In genomic region chr4:129550281-129550785, GRCh38 we compare ENCODE assay signal across 18 cellular contexts.
DNase-seq lines count a peak whose midpoint lies in the region; ATAC-seq, FAIRE-seq and TF ChIP-seq lines count a peak whose summit lies in the region.
"Had no signal": no experiment of that assay in that cellular context is flagged by ENCODE, and none has a peak within 500 bp of the region (broad histone marks: within the 10 kb centered on the region; RNA-seq: fewer than 3 reads in every experiment).

No MANE protein-coding gene starts in this region.

- TF ChIP-seq EP300 in HepG2 (IDR thresholded peaks at IDR 0.05; ENCODE audit: low read depth in 2 of 2, low read length in 2 of 2) (no peak), HepG2 (CRISPR knock-in tag; IDR thresholded peaks at IDR 0.05; ENCODE audit: borderline replicate concordance) (no peak)

- no peaks in the 10 kb centered on the region for H3K9me3 Mint-ChIP-seq in neural progenitor cell
- H3K9me3 Mint-ChIP-seq in activated T-cell treated with anti-CD3 and anti-CD28 coated beads, Interleukin-2, amount 50 U/mL, for 24 hours = no peaks in the 10 kb centered on the region

- H3F3A ChIP-seq in neural progenitor cell (ENCODE audit: low read depth) = no peaks in the 10 kb centered on the region

- H3K4me3 ChIP-seq in HepG2 (replicated peaks in 1 of 3; ENCODE audit: insufficient read depth in 1 of 3, low read depth in 2 of 3, low read length in 3 of 3) = no peak overlapping the region
- H3K4me3 ChIP-seq in right lobe of liver = no peak overlapping the region
- H3K4me3 ChIP-seq in neural progenitor cell = no peak overlapping the region
- H3K4me3 ChIP-seq: SJCRH30 had no signal

- CTCF ChIA-PET in HepG2 (lab: Yijun Ruan, JAX; ENCODE audit: low intra/inter-chr PET ratio, low total read pairs) = no interaction called here

- H3K79me2 ChIP-seq in HepG2 (ENCODE audit: insufficient read depth, low read length) (no peaks in the 10 kb centered on the region), neural progenitor cell (ENCODE audit: low read depth) (no peaks in the 10 kb centered on the region)

- no peak for TF ChIP-seq POLR2A in HepG2 (IDR thresholded peaks at IDR 0.05; ENCODE audit: insufficient read depth in 1 of 2, low read depth in 2 of 2, low read length in 2 of 2)
- no peak for TF ChIP-seq POLR2A in right lobe of liver (IDR thresholded peaks at IDR 0.05)

- H4K20me1 ChIP-seq in HepG2 (ENCODE audit: insufficient read depth, low read length) = no peaks in the 10 kb centered on the region
- H4K20me1 ChIP-seq in neural progenitor cell (ENCODE audit: low read depth) = no peaks in the 10 kb centered on the region

- H3K9ac ChIP-seq in HepG2 (ENCODE audit: insufficient read depth, low read depth, low read length) = no peak overlapping the region
- H3K9ac ChIP-seq in neural progenitor cell = no peak overlapping the region

- peak; percentile 75 for ATAC-seq in HepG2
- ATAC-seq in right lobe of liver = no peak
- ATAC-seq in omental fat pad (ENCODE audit: low FRiP score) = no peak

- DNase-seq in HepG2 (ENCODE audit: low spot score) (peak; percentile 47), right lobe of liver (no peak), glomerular endothelial cell (ENCODE audit: extremely low read depth, low read depth, low spot score) (peak; percentile 44), neural progenitor cell (ENCODE audit: low spot score) (no peak), omental fat pad (ENCODE audit: low spot score) (no peak), middle frontal gyrus (ENCODE audit: extremely low spot score, low spot score) (no peak), NCI-H1092 treated with DMSO at 0.1 percent for 48 hours (lab: John Stamatoyannopoulos, UW) (no peak)
- DNase-seq in activated T-cell treated with anti-CD3 and anti-CD28 coated beads, Interleukin-2, amount 50 U/mL, for 24 hours = no peak
- DNase-seq: AML-193, NCI-H1417 treated with DMSO at 0.1 percent for 48 hours, NCI-H187 treated with DMSO at 0.1 percent for 48 hours, NCI-H345, NCI-H524 treated with DMSO at 0.1 percent for 48 hours, SJCRH30 had no signal

- H3K4me3 Mint-ChIP-seq in neural progenitor cell = no peak overlapping the region
- H3K4me3 Mint-ChIP-seq in activated T-cell treated with anti-CD3 and anti-CD28 coated beads, Interleukin-2, amount 50 U/mL, for 24 hours = no peak overlapping the region

- H3K4me1 ChIP-seq in HepG2 (ENCODE audit: insufficient read depth, low read length) (peaks cover 9% of the 10 kb centered on the region), right lobe of liver (no peaks in the 10 kb centered on the region), neural progenitor cell (no peaks in the 10 kb centered on the region)
- H3K4me1 ChIP-seq: SJCRH30 had no signal

- WGBS in HepG2 (ENCODE audit: low lambda C conversion rate) = 0% methylated on average over 1 of the region's 1 CpG
- 18% methylated on average over 1 of the region's 1 CpG for WGBS in right lobe of liver (ENCODE audit: insufficient coverage, low coverage, low lambda C conversion rate, missing lambda C conversion rate)

- H3K27ac ChIP-seq in HepG2 (ENCODE audit: extremely low read length, insufficient read depth, low read length) (no peak overlapping the region), right lobe of liver (no peak overlapping the region), neural progenitor cell (no peak overlapping the region)
- H3K27ac ChIP-seq: 22Rv1, C4-2B, SJCRH30 had no signal

- H3K27me3 ChIP-seq in HepG2 (ENCODE audit: control insufficient read depth in 1 of 2, insufficient read depth in 2 of 2, low read length in 2 of 2) (no peaks in the 10 kb centered on the region), right lobe of liver (no peaks in the 10 kb centered on the region), neural progenitor cell (no peaks in the 10 kb centered on the region)
- H3K27me3 ChIP-seq: SJCRH30 had no signal

- no peaks in the 10 kb centered on the region for H3K4me1 Mint-ChIP-seq in neural progenitor cell
- no peaks in the 10 kb centered on the region for H3K4me1 Mint-ChIP-seq in activated T-cell treated with anti-CD3 and anti-CD28 coated beads, Interleukin-2, amount 50 U/mL, for 24 hours (ENCODE audit: low read depth)

- no peak overlapping the region for H3K27ac Mint-ChIP-seq in neural progenitor cell
- H3K27ac Mint-ChIP-seq in activated T-cell treated with anti-CD3 and anti-CD28 coated beads, Interleukin-2, amount 50 U/mL, for 24 hours = no peak overlapping the region

- TF ChIP-seq CTCF in HepG2 (CRISPR knock-in tag; IDR thresholded peaks at IDR 0.05) (no peak), right lobe of liver (IDR thresholded peaks at IDR 0.05) (no peak), neural progenitor cell (IDR thresholded peaks at IDR 0.05) (no peak), omental fat pad (IDR thresholded peaks at IDR 0.05) (no peak)

- in situ Hi-C loops in HepG2 (cut with HindIII; ENCODE audit: extremely low pct_ligation_motif_present, low pct_unique_long_range_greater_than_20kb) = no loop called here

- no peak overlapping the region for H3K4me2 ChIP-seq in HepG2 (ENCODE audit: low read depth, low read length)
- H3K4me2 ChIP-seq in neural progenitor cell = no peak overlapping the region

- no peak overlapping the region for H2AFZ ChIP-seq in HepG2 (ENCODE audit: low read length)
- peak overlapping the region; percentile 14 for H2AFZ ChIP-seq in neural progenitor cell (replicated peaks)

- H3K36me3 ChIP-seq in HepG2 (replicated peaks in 1 of 2; ENCODE audit: control insufficient read depth in 1 of 2, insufficient read depth in 2 of 2, low read length in 2 of 2) (no peaks in the 10 kb centered on the region), right lobe of liver (no peaks in the 10 kb centered on the region), neural progenitor cell (no peaks in the 10 kb centered on the region)
- H3K36me3 ChIP-seq: SJCRH30 had no signal

- TF ChIP-seq RAD21 in HepG2 (CRISPR knock-in tag; IDR thresholded peaks at IDR 0.05) = no peak

- no peak for FAIRE-seq in HepG2 (lab: Jason Lieb, UNC)
- FAIRE-seq: G401.6, H54 had no signal

- H3K9me3 ChIP-seq in HepG2 (ENCODE audit: low read length) (no peaks in the 10 kb centered on the region), right lobe of liver (no peaks in the 10 kb centered on the region), neural progenitor cell (ENCODE audit: low read depth) (no peaks in the 10 kb centered on the region)
- H3K9me3 ChIP-seq: SJCRH30 had no signal

- intact Hi-C loops in HepG2 (cut with micrococcal nuclease; ENCODE audit: unreplicated experiment) (loop anchor here (5.0 kb wide), 1 partner anchor 1163 kb away; no protein-coding TSS in a partner anchor), right lobe of liver (cut with DNase I) (no loop called here)

- no peaks in the 10 kb centered on the region for H3K27me3 Mint-ChIP-seq in neural progenitor cell (ENCODE audit: insufficient read depth, low read depth)
- no peaks in the 10 kb centered on the region for H3K27me3 Mint-ChIP-seq in activated T-cell treated with anti-CD3 and anti-CD28 coated beads, Interleukin-2, amount 50 U/mL, for 24 hours

- no peaks in the 10 kb centered on the region for H3K36me3 Mint-ChIP-seq in neural progenitor cell
- H3K36me3 Mint-ChIP-seq in activated T-cell treated with anti-CD3 and anti-CD28 coated beads, Interleukin-2, amount 50 U/mL, for 24 hours (ENCODE audit: low read depth) = no peaks in the 10 kb centered on the region

- no TSS peak for BruUV-seq in HepG2 (replicated peaks; lab: Mats Ljungman, UMichigan)

- POLR2A ChIA-PET in HepG2 (lab: Yijun Ruan, JAX) = no interaction called here

TF ChIP-seq in HepG2, 621 proteins besides CTCF, POLR2A, EP300 and RAD21:
- TF ChIP-seq KLF12 (CRISPR knock-in tag; IDR thresholded peaks at IDR 0.05; ENCODE audit: borderline replicate concordance) = no peak
- no peak for TF ChIP-seq SPEN (CRISPR knock-in tag; IDR thresholded peaks at IDR 0.05; ENCODE audit: low read depth)
- peak; percentile 29; the same call in 1 of the 2 replicates for TF ChIP-seq ELF3 (CRISPR knock-in tag; IDR thresholded peaks at IDR 0.05)
- no peak for TF ChIP-seq TGIF2 (CRISPR knock-in tag; IDR thresholded peaks at IDR 0.05)
- no peak for TF ChIP-seq FOXP4 (CRISPR knock-in tag; IDR thresholded peaks at IDR 0.05)

Comparison
In these comparisons a context has a peak if more than half of its experiments do, and no peak if none do; other contexts are left out.
1. DNase-seq: peak in HepG2 (single experiment) and glomerular endothelial cell (single experiment); none in right lobe of liver (0 of 3), neural progenitor cell (single experiment), omental fat pad (single experiment), middle frontal gyrus (single experiment), activated T-cell treated with anti-CD3 and anti-CD28 coated beads, Interleukin-2, amount 50 U/mL, for 24 hours (single experiment) and NCI-H1092 treated with DMSO at 0.1 percent for 48 hours (single experiment).